Comparison of ENCODE assay signal across 8 cellular contexts in genomic region chr6:12008366-12009179, GRCh38. TPM values are rescaled to one million over a fixed set of nuclear protein-coding genes. Genes with fewer than 3 reads are reported as not detected.
DNase-seq lines count a peak whose midpoint lies in the region; ATAC-seq and TF ChIP-seq lines count a peak whose summit lies in the region.

No MANE protein-coding gene starts in this region.

- H3K4me2 ChIP-seq in hepatocyte: peak overlapping the region; percentile 76

- H3K36me3 ChIP-seq in ascending aorta: no peaks in the 10 kb centered on the region
- no peaks in the 10 kb centered on the region for H3K36me3 ChIP-seq in hepatocyte (replicated peaks; ENCODE audit: insufficient read depth, low read depth)

- H3K79me2 ChIP-seq in hepatocyte: peaks cover 13% of the 10 kb centered on the region

- H4K20me1 ChIP-seq in hepatocyte (ENCODE audit: insufficient read depth, poor library complexity, severe bottlenecking): no peaks in the 10 kb centered on the region

- peaks cover 3 to 6% of the 10 kb centered on the region in 2 donors for H3K4me1 ChIP-seq in ascending aorta
- H3K4me1 ChIP-seq in hepatocyte (ENCODE audit: insufficient read depth): peaks cover 15% of the 10 kb centered on the region

- intact Hi-C loops in ascending aorta (cut with DNase I): no loop called here

- DNase-seq in GM10248 (ENCODE audit: extremely low spot score) (peak; percentile 82), NCI-H146 treated with DMSO at 0.1 percent for 48 hours (lab: John Stamatoyannopoulos, UW; ENCODE audit: unreplicated experiment) (peak; percentile 72), T-helper 22 cell (ENCODE audit: low read depth) (peak; percentile 85), ascending aorta (ENCODE audit: low spot score in 2 of 2) (peak in 1 of 2 donors; percentile 91), hepatocyte (ENCODE audit: low spot score) (peak; percentile 92), retinal pigment epithelial cell (ENCODE audit: low read depth) (no peak)

- H3K27me3 ChIP-seq in ascending aorta (no peaks in the 10 kb centered on the region), hepatocyte (no peaks in the 10 kb centered on the region)

- peak; percentile 25 for ATAC-seq in HG02571 (IDR thresholded peaks at IDR 0.05; ENCODE audit: unreplicated experiment)
- ATAC-seq in HG02840 (IDR thresholded peaks at IDR 0.05; ENCODE audit: low FRiP score, unreplicated experiment): no peak

- TF ChIP-seq CTCF in GM10248 (IDR thresholded peaks at IDR 0.05; ENCODE audit: control extremely low read depth, extremely low read depth, low read depth, missing control alignments): no peak
- TF ChIP-seq CTCF in ascending aorta (IDR thresholded peaks at IDR 0.05): no peak
- no peak for TF ChIP-seq CTCF in hepatocyte (IDR thresholded peaks at IDR 0.05; ENCODE audit: poor library complexity)
- TF ChIP-seq CTCF in retinal pigment epithelial cell (conservative IDR thresholded peaks at IDR 0.05; ENCODE audit: low read depth, low read length): no peak

- POLR2A ChIA-PET in GM10248 (lab: Yijun Ruan, JAX): no interaction called here

- no peaks in the 10 kb centered on the region for H3K9me3 ChIP-seq in ascending aorta
- H3K9me3 ChIP-seq in hepatocyte (ENCODE audit: low read depth): no peaks in the 10 kb centered on the region

- H3K4me3 ChIP-seq in ascending aorta (peak overlapping the region; percentile 74 to 85), hepatocyte (peak overlapping the region; percentile 70), retinal pigment epithelial cell (ENCODE audit: low read length) (peak overlapping the region; percentile 76)

- H3K9me2 ChIP-seq in hepatocyte (replicated peaks; ENCODE audit: insufficient read depth): no peaks in the 10 kb centered on the region

- H3K27ac ChIP-seq in ascending aorta (peak overlapping the region; percentile 98 to 99), hepatocyte (peak overlapping the region; percentile 99)

- CTCF ChIA-PET in GM10248 (lab: Yijun Ruan, JAX): no interaction called here

- H2AFZ ChIP-seq in hepatocyte: peak overlapping the region; percentile 61

- under 1% methylated on average over 31 of the region's 60 CpGs for WGBS in hepatocyte (ENCODE audit: low lambda C conversion rate, missing lambda C conversion rate)

RNA-seq across cellular contexts. Expression of gene HIVEP1, which starts 3.5 kb away (rescaled TPM):
- 31.7 TPM for total RNA-seq in ascending aorta
- 31.5 and 33.7 TPM in 2 replicates for total RNA-seq in hepatocyte
- polyA plus RNA-seq in hepatocyte: 8.1 and 8.7 TPM in 2 replicates
